9 cellular contexts compared by ENCODE assay signal in the genomic region with DNA sequence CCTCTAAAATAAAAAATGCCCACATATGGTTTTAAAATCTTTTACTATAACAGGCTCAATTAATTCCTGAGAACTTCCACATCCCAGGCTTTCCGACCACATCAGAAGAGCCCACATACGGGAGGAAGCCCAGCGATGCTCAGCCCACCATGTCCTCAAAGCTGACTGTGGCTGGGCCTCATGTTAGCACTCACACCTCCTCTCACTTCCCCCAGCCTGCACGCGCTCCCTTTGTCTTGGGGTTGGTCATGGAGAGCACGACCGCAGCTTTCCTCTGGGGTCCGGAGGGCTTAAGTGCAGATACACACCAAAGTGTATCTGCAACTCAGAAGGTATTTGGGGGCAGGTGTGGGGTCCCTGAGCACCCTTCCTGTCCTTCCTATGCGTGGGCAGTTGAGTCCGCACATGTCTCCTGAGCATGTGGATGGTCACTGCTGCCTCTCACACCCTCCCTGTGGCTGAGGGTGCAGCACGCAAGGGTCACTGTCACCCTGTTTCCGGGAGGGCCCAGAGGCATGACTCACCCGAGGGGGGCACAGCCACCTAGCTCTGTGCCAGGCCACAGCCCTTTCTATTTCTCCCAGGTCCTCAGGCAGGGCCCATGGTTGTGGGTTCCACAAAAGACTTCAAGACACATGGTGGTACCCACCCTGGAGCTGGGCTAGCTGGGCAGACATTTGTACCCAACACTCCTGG. TPM values are rescaled to one million over a fixed set of nuclear protein-coding genes. Genes with fewer than 3 reads are reported as not detected.
A peak's percentile ranks its signal among the peaks of the same experiment; 100 is the strongest.
DNase-seq lines count a peak whose midpoint lies in the region; ATAC-seq, FAIRE-seq and TF ChIP-seq lines count a peak whose summit lies in the region.
"Had no signal": no experiment of that assay in that cellular context is flagged by ENCODE, and none has a peak within 500 bp of the region (broad histone marks: within the 10 kb centered on the region; RNA-seq: fewer than 3 reads in every experiment).

No MANE protein-coding gene starts in this region.

- H3K79me2 ChIP-seq in keratinocyte (ENCODE audit: control insufficient read depth, insufficient read depth, low read length), result peaks cover 78% of the 10 kb centered on the region

- peaks cover 41% of the 10 kb centered on the region for H4K20me1 ChIP-seq in keratinocyte (ENCODE audit: control insufficient read depth, extremely low read depth, insufficient read depth, low read length)

- no peak for TF ChIP-seq CTCF in activated CD8-positive, alpha-beta T cell treated with anti-CD3 and anti-CD28 coated beads for 36 hours (IDR thresholded peaks at IDR 0.05)
- TF ChIP-seq CTCF in keratinocyte (optimal IDR thresholded peaks at IDR 0.05 in 1 of 3, IDR thresholded peaks at IDR 0.05 in 1 of 3, conservative IDR thresholded peaks at IDR 0.05 in 1 of 3; ENCODE audit: extremely low read depth in 1 of 3, insufficient read depth in 2 of 3, low read length in 3 of 3), result no peak
- TF ChIP-seq CTCF in thoracic aorta (IDR thresholded peaks at IDR 0.05), result no peak

- H2AFZ ChIP-seq in keratinocyte (ENCODE audit: control insufficient read depth, low read length), result no peak overlapping the region

- dilution Hi-C loops in keratinocyte (cut with MboI; ENCODE audit: extremely low pct_ligation_motif_present, low sequenced_read_pairs), result no loop called here

- no peak overlapping the region for H3K4me3 Mint-ChIP-seq in activated CD8-positive, alpha-beta memory T cell treated with anti-CD3 and anti-CD28 coated beads, Interleukin-2, amount 10 ng/mL, durations not matched to agents 7 days and 5 days
- peak overlapping the region; percentile 28 for H3K4me3 Mint-ChIP-seq in activated CD8-positive, alpha-beta T cell treated with anti-CD3 and anti-CD28 coated beads for 36 hours

- H3K27me3 Mint-ChIP-seq in activated CD8-positive, alpha-beta memory T cell treated with anti-CD3 and anti-CD28 coated beads, Interleukin-2, amount 10 ng/mL, durations not matched to agents 7 days and 5 days, result no peaks in the 10 kb centered on the region
- H3K27me3 Mint-ChIP-seq in activated CD8-positive, alpha-beta T cell treated with anti-CD3 and anti-CD28 coated beads for 36 hours, result no peaks in the 10 kb centered on the region

- peak overlapping the region; percentile 95 for H3K27ac Mint-ChIP-seq in activated CD8-positive, alpha-beta memory T cell treated with anti-CD3 and anti-CD28 coated beads, Interleukin-2, amount 10 ng/mL, durations not matched to agents 7 days and 5 days
- H3K27ac Mint-ChIP-seq in activated CD8-positive, alpha-beta T cell treated with anti-CD3 and anti-CD28 coated beads for 36 hours, result peak overlapping the region; percentile 98

- no peaks in the 10 kb centered on the region for H3K9me3 ChIP-seq in keratinocyte (ENCODE audit: control insufficient read depth, low read depth, low read length)
- H3K9me3 ChIP-seq in thoracic aorta, result no peaks in the 10 kb centered on the region

- H3K4me1 ChIP-seq in keratinocyte (ENCODE audit: control insufficient read depth, extremely low read depth, insufficient read depth, low read length), result peaks cover 72% of the 10 kb centered on the region
- peaks cover 68 to 99% of the 10 kb centered on the region in 2 donors for H3K4me1 ChIP-seq in thoracic aorta (ENCODE audit: control insufficient read depth in 1 of 2, low read depth in 2 of 2)

- H3K27me3 ChIP-seq in keratinocyte (ENCODE audit: control insufficient read depth, extremely low read depth, insufficient read depth, low read length) (no peaks in the 10 kb centered on the region), thoracic aorta (replicated peaks; ENCODE audit: insufficient read depth) (no peaks in the 10 kb centered on the region)

- H3K9me3 Mint-ChIP-seq in activated CD8-positive, alpha-beta memory T cell treated with anti-CD3 and anti-CD28 coated beads, Interleukin-2, amount 10 ng/mL, durations not matched to agents 7 days and 5 days (ENCODE audit: low read depth), result no peaks in the 10 kb centered on the region
- no peaks in the 10 kb centered on the region for H3K9me3 Mint-ChIP-seq in activated CD8-positive, alpha-beta T cell treated with anti-CD3 and anti-CD28 coated beads for 36 hours

- peak; percentile 32 for ATAC-seq in activated CD8-positive, alpha-beta memory T cell treated with anti-CD3 and anti-CD28 coated beads, Interleukin-2, amount 10 ng/mL, durations not matched to agents 7 days and 5 days
- ATAC-seq in activated CD8-positive, alpha-beta T cell treated with anti-CD3 and anti-CD28 coated beads for 36 hours, result peak; percentile 43
- ATAC-seq in thoracic aorta (ENCODE audit: insufficient number of reproducible peaks, low FRiP score, low read depth), result no peak
- no peak for ATAC-seq in GM18505 (IDR thresholded peaks at IDR 0.05; ENCODE audit: unreplicated experiment)

- no peak for TF ChIP-seq POLR2A in GM18505 (IDR thresholded peaks at IDR 0.05; ENCODE audit: borderline replicate concordance, extremely low read depth, insufficient read depth, insufficient read length)

- H3K9me1 ChIP-seq in keratinocyte (ENCODE audit: control insufficient read depth, extremely low read depth, insufficient read depth, low read length), result peaks cover 17% of the 10 kb centered on the region

- intact Hi-C loops in activated CD8-positive, alpha-beta T cell treated with anti-CD3 and anti-CD28 coated beads for 36 hours (cut with micrococcal nuclease), result no loop called here

- H3K36me3 ChIP-seq in keratinocyte (ENCODE audit: control insufficient read depth in 2 of 2, extremely low read depth in 1 of 2, insufficient read depth in 2 of 2, low read length in 2 of 2) (peaks cover 68 to 77% of the 10 kb centered on the region in 2 experiments), thoracic aorta (peaks cover 81% of the 10 kb centered on the region)

- POLR2A ChIA-PET in activated CD8-positive, alpha-beta T cell treated with anti-CD3 and anti-CD28 coated beads for 36 hours (lab: Charles Lee), result interaction anchor here (0.5 to 18.7 kb wide), 7 partner anchors 12 to 362 kb away, joined by 3 to 403 read pairs (median 4); a partner anchor contains a TSS

- H3K27ac ChIP-seq in keratinocyte (ENCODE audit: control insufficient read depth, insufficient read depth, low read length) (peak overlapping the region; percentile 89), thoracic aorta (peak overlapping the region; percentile 81 to 85)

- CTCF ChIA-PET in activated CD8-positive, alpha-beta memory T cell treated with anti-CD3 and anti-CD28 coated beads, Interleukin-2, amount 10 ng/mL, durations not matched to agents 7 days and 5 days (lab: Charles Lee), result interaction anchor here (0.8 to 3.1 kb wide), 13 partner anchors 9 to 392 kb away, joined by 3 to 15 read pairs (median 4); a partner anchor contains a TSS
- CTCF ChIA-PET in activated CD8-positive, alpha-beta T cell treated with anti-CD3 and anti-CD28 coated beads for 36 hours (lab: Charles Lee), result interaction anchor here (0.8 to 1.9 kb wide), 6 partner anchors 10 to 442 kb away, joined by 3 to 11 read pairs (median 3); a partner anchor contains a TSS

- peaks cover 80% of the 10 kb centered on the region for H3K36me3 Mint-ChIP-seq in activated CD8-positive, alpha-beta memory T cell treated with anti-CD3 and anti-CD28 coated beads, Interleukin-2, amount 10 ng/mL, durations not matched to agents 7 days and 5 days
- H3K36me3 Mint-ChIP-seq in activated CD8-positive, alpha-beta T cell treated with anti-CD3 and anti-CD28 coated beads for 36 hours (ENCODE audit: low read depth), result peaks cover 92% of the 10 kb centered on the region

- H3K4me3 ChIP-seq in keratinocyte (ENCODE audit: control insufficient read depth in 2 of 3, extremely low read depth in 1 of 3, insufficient read depth in 2 of 3, low read depth in 1 of 3, low read length in 3 of 3) (no peak overlapping the region), thoracic aorta (no peak overlapping the region)

- peak overlapping the region; percentile 73 for H3K4me2 ChIP-seq in keratinocyte (ENCODE audit: control insufficient read depth, extremely low read depth, insufficient read depth, low read depth, low read length)

- H3K9ac ChIP-seq in keratinocyte (ENCODE audit: control insufficient read depth, extremely low read depth, insufficient read depth, low read length), result peak overlapping the region; percentile 70

- peak; percentile 77 for DNase-seq in activated CD8-positive, alpha-beta memory T cell treated with anti-CD3 and anti-CD28 coated beads, Interleukin-2, amount 10 ng/mL, durations not matched to agents 7 days and 5 days
- no peak for DNase-seq in activated CD8-positive, alpha-beta memory T cell treated with anti-CD3 and anti-CD28 coated beads for 24 hours
- DNase-seq in activated CD8-positive, alpha-beta T cell treated with anti-CD3 and anti-CD28 coated beads for 36 hours, result peak; percentile 73
- no peak for DNase-seq in keratinocyte (ENCODE audit: low read depth, low spot score)
- no peak for DNase-seq in thoracic aorta (ENCODE audit: low spot score)
- DNase-seq in T1000 (lab: John Stamatoyannopoulos, UW), result no peak
- no peak for DNase-seq in NCI-H1105 treated with DMSO at 0.1 percent for 48 hours (lab: John Stamatoyannopoulos, UW)
- DNase-seq: NCI-H2171 had no signal

- no peak for FAIRE-seq in keratinocyte (lab: Jason Lieb, UNC)

- H3K4me1 Mint-ChIP-seq in activated CD8-positive, alpha-beta memory T cell treated with anti-CD3 and anti-CD28 coated beads, Interleukin-2, amount 10 ng/mL, durations not matched to agents 7 days and 5 days, result peaks cover 85% of the 10 kb centered on the region
- H3K4me1 Mint-ChIP-seq in activated CD8-positive, alpha-beta T cell treated with anti-CD3 and anti-CD28 coated beads for 36 hours (ENCODE audit: low read depth), result peaks cover 92% of the 10 kb centered on the region

RNA-seq across cellular contexts. Expression of a gene that starts 21.2 kb away (rescaled TPM):
- total RNA-seq in activated CD8-positive, alpha-beta memory T cell treated with anti-CD3 and anti-CD28 coated beads, Interleukin-2, amount 10 ng/mL, durations not matched to agents 7 days and 5 days, result 100 to 1,000 TPM; 481 to 538 TPM
- 100 to 1,000 TPM; 390 to 393 TPM for total RNA-seq in activated CD8-positive, alpha-beta T cell treated with anti-CD3 and anti-CD28 coated beads for 36 hours
- polyA plus RNA-seq in keratinocyte, result 388 to 423 TPM (median 388 TPM) in 3 replicates
- 337 TPM for polyA plus RNA-seq in keratinocyte (2011; ENCODE audit: low read depth)
- 391 and 468 TPM in 2 replicates for polyA plus RNA-seq in keratinocyte (2011; cell fraction: cytosol; rRNA removed)
- polyA plus RNA-seq in keratinocyte (2011; cell fraction: nucleus; rRNA removed), result 312 and 336 TPM in 2 replicates
- 204 and 352 TPM in 2 replicates for polyA plus RNA-seq in keratinocyte (2012; ENCODE audit: low replicate concordance)
- 342 to 533 TPM (median 448 TPM) in 3 replicates for polyA minus RNA-seq in keratinocyte
- 411 TPM for polyA minus RNA-seq in keratinocyte (2011; cell fraction: cytosol; rRNA and poly(A)+ RNA removed)
- 185 and 236 TPM in 2 replicates for polyA minus RNA-seq in keratinocyte (2011; cell fraction: nucleus; rRNA and poly(A)+ RNA removed)
- 100 to 1,000 TPM; 263 to 408 TPM for total RNA-seq in thoracic aorta

Comparison
In these comparisons a context has a peak if more than half of its experiments do, and no peak if none do; other contexts are left out.
1. DNase-seq: peak in activated CD8-positive, alpha-beta memory T cell treated with anti-CD3 and anti-CD28 coated beads, Interleukin-2, amount 10 ng/mL, durations not matched to agents 7 days and 5 days (single experiment) and activated CD8-positive, alpha-beta T cell treated with anti-CD3 and anti-CD28 coated beads for 36 hours (single experiment); none in activated CD8-positive, alpha-beta memory T cell treated with anti-CD3 and anti-CD28 coated beads for 24 hours (single experiment), keratinocyte (single experiment), thoracic aorta (single experiment), T1000 (single experiment) and NCI-H1105 treated with DMSO at 0.1 percent for 48 hours (single experiment).
2. ATAC-seq: peak in activated CD8-positive, alpha-beta memory T cell treated with anti-CD3 and anti-CD28 coated beads, Interleukin-2, amount 10 ng/mL, durations not matched to agents 7 days and 5 days (single experiment) and activated CD8-positive, alpha-beta T cell treated with anti-CD3 and anti-CD28 coated beads for 36 hours (single experiment); none in thoracic aorta (single experiment) and GM18505 (single experiment).